20 cellular contexts compared by ENCODE assay signal in genomic region chr11:131692961-131693360, GRCh38.
"Had no signal": no experiment of that assay in that cellular context is flagged by ENCODE, and none has a peak within 500 bp of the region (broad histone marks: within the 10 kb centered on the region; RNA-seq: fewer than 3 reads in every experiment).

No MANE protein-coding gene starts in this region.

- H3K27ac Mint-ChIP-seq: dendritic cell treated with granulocyte-macrophage colony-stimulating factor and Interleukin-4, amounts not matched to agents 40 ng/mL and 50 ng/mL, for 4 days; immature natural killer cell; naive thymus-derived CD4-positive, alpha-beta T cell; nephron; neural progenitor cell; stimulated activated naive B cell treated with anti-CD40 and anti-IgM and Interleukin-4, amounts not matched to agents 10 μg/mL and 1 μg/mL and 100 μg/mL, for 72 hours; stimulated activated naive CD8-positive, alpha-beta T cell treated with anti-CD3 and anti-CD28 coated beads, Interleukin-15, Interleukin-2, amounts not matched to agents 100 ng/mL and 50 ng/mL, for 24 hours had no signal

- DNase-seq: effector memory CD4-positive, alpha-beta T cell; esophagus squamous epithelium; hypothalamus; immature natural killer cell; left lung; mammary epithelial cell; mesendoderm; midbrain; naive thymus-derived CD4-positive, alpha-beta T cell; ovary; right lobe of liver; small intestine; stimulated activated CD4-positive, alpha-beta T cell treated with anti-CD3 and anti-CD28 coated beads, Interleukin-15, amount 100 ng/mL, for 24 hours; stimulated activated CD4-positive, alpha-beta T cell treated with anti-CD3 and anti-CD28 coated beads, Interleukin-2, amount 100 ng/mL, for 48 hours; stimulated activated naive B cell treated with anti-CD40 and anti-IgM and Interleukin-4, amounts not matched to agents 10 μg/mL and 1 μg/mL and 100 μg/mL, for 72 hours; upper lobe of left lung had no signal

- ATAC-seq: left lung; naive thymus-derived CD4-positive, alpha-beta T cell; right lobe of liver; stimulated activated naive B cell treated with anti-CD40 and anti-IgM and Interleukin-4, amounts not matched to agents 10 μg/mL and 1 μg/mL and 100 μg/mL, for 72 hours had no signal

- H3K36me3 Mint-ChIP-seq: immature natural killer cell, neural progenitor cell had no signal

- H3K9me3 Mint-ChIP-seq: dendritic cell treated with granulocyte-macrophage colony-stimulating factor and Interleukin-4, amounts not matched to agents 40 ng/mL and 50 ng/mL, for 4 days; nephron; neural progenitor cell; stimulated activated naive CD8-positive, alpha-beta T cell treated with anti-CD3 and anti-CD28 coated beads, Interleukin-15, Interleukin-2, amounts not matched to agents 100 ng/mL and 50 ng/mL, for 24 hours had no signal

- H3K4me3 Mint-ChIP-seq: dendritic cell treated with granulocyte-macrophage colony-stimulating factor and Interleukin-4, amounts not matched to agents 40 ng/mL and 50 ng/mL, for 4 days; immature natural killer cell; naive thymus-derived CD4-positive, alpha-beta T cell; nephron; neural progenitor cell; stimulated activated naive B cell treated with anti-CD40 and anti-IgM and Interleukin-4, amounts not matched to agents 10 μg/mL and 1 μg/mL and 100 μg/mL, for 72 hours; stimulated activated naive CD8-positive, alpha-beta T cell treated with anti-CD3 and anti-CD28 coated beads, Interleukin-15, Interleukin-2, amounts not matched to agents 100 ng/mL and 50 ng/mL, for 24 hours had no signal
